In genomic region chr17:48153711-48154642, GRCh38 we compare ENCODE assay signal across 8 cellular contexts. TPM values are rescaled to one million over a fixed set of nuclear protein-coding genes. Genes with fewer than 3 reads are reported as not detected.
DNase-seq lines count a peak whose midpoint lies in the region; ATAC-seq and TF ChIP-seq lines count a peak whose summit lies in the region.

No MANE protein-coding gene starts in this region.

- TF ChIP-seq CTCF in BE2C (IDR thresholded peaks at IDR 0.05; ENCODE audit: low read depth, low read length) (peak; percentile 71), colonic mucosa (IDR thresholded peaks at IDR 0.05) (peak; percentile 44), osteoblast (IDR thresholded peaks at IDR 0.05; ENCODE audit: extremely low read depth, low read depth, low read length) (peak; percentile 72)

- ATAC-seq in HG02970 (IDR thresholded peaks at IDR 0.05; ENCODE audit: low FRiP score, unreplicated experiment): no peak
- no peak for ATAC-seq in GM21576 (IDR thresholded peaks at IDR 0.05; ENCODE audit: unreplicated experiment)
- no peak for ATAC-seq in GM18520 (IDR thresholded peaks at IDR 0.05; ENCODE audit: unreplicated experiment)

- H3K4me2 ChIP-seq in osteoblast (ENCODE audit: insufficient read depth, low read length): no peak overlapping the region

- intact Hi-C loops in colonic mucosa (cut with DNase I): loop anchor here (10.0 kb wide), 1 partner anchor 221 kb away; no protein-coding TSS in a partner anchor

- H3K27me3 ChIP-seq in BE2C: peaks cover 71% of the 10 kb centered on the region
- no peaks in the 10 kb centered on the region for H3K27me3 ChIP-seq in H7 (ENCODE audit: control insufficient read depth, insufficient read depth, low read length)
- no peaks in the 10 kb centered on the region for H3K27me3 ChIP-seq in colonic mucosa
- H3K27me3 ChIP-seq in osteoblast (ENCODE audit: insufficient read depth, low read length): peaks cover 63% of the 10 kb centered on the region

- H3K4me1 ChIP-seq in BE2C (no peaks in the 10 kb centered on the region), colonic mucosa (no peaks in the 10 kb centered on the region), osteoblast (ENCODE audit: insufficient read depth, low read length) (no peaks in the 10 kb centered on the region)

- no peak overlapping the region for H3K4me3 ChIP-seq in BE2C (ENCODE audit: low read depth, low read length)
- H3K4me3 ChIP-seq in H7 (ENCODE audit: insufficient read depth, low read depth, low read length): no peak overlapping the region
- H3K4me3 ChIP-seq in colonic mucosa: no peak overlapping the region
- H3K4me3 ChIP-seq in osteoblast (ENCODE audit: insufficient read depth, low read length): no peak overlapping the region

- peak; percentile 58 for DNase-seq in BE2C
- peak; percentile 66 for DNase-seq in H7
- peak; percentile 31 for DNase-seq in NCI-H82 treated with DMSO at 0.1 percent for 48 hours (lab: John Stamatoyannopoulos, UW; ENCODE audit: unreplicated experiment)
- DNase-seq in colonic mucosa: peak; percentile 74
- peak; percentile 65 for DNase-seq in osteoblast (ENCODE audit: insufficient read length, low spot score, missing footprints)

- peak overlapping the region; percentile 51 for H3K27ac ChIP-seq in colonic mucosa
- no peak overlapping the region for H3K27ac ChIP-seq in osteoblast (ENCODE audit: low read depth, low read length)

- no peak overlapping the region for H2AFZ ChIP-seq in osteoblast (ENCODE audit: low read length)

- no peaks in the 10 kb centered on the region for H4K20me1 ChIP-seq in osteoblast (ENCODE audit: insufficient read depth, low read length)

- H3K36me3 ChIP-seq in BE2C (no peaks in the 10 kb centered on the region), H7 (replicated peaks; ENCODE audit: control insufficient read depth, insufficient read depth, low read length) (no peaks in the 10 kb centered on the region), colonic mucosa (no peaks in the 10 kb centered on the region), osteoblast (ENCODE audit: insufficient read depth, low read length) (no peaks in the 10 kb centered on the region)

- no peaks in the 10 kb centered on the region for H3K79me2 ChIP-seq in osteoblast (ENCODE audit: insufficient read depth, low read length)

- H3K9me3 ChIP-seq in BE2C (no peaks in the 10 kb centered on the region), colonic mucosa (no peaks in the 10 kb centered on the region), osteoblast (ENCODE audit: low read depth, low read length) (no peaks in the 10 kb centered on the region)

- H3K9ac ChIP-seq in colonic mucosa (ENCODE audit: low read depth in 2 of 2, low read length in 2 of 2): peak overlapping the region in 1 of 2 donors; percentile 36

RNA-seq across cellular contexts. Expression of gene SNX11, which starts 46.4 kb away (rescaled TPM):
- polyA plus RNA-seq in BE2C (2012; ENCODE audit: insufficient read depth, insufficient read length, low read depth): 15.1 TPM
- total RNA-seq in H7 (2014; rRNA removed; shearing (Covaris generic)): 16.0 and 17.4 TPM in 2 replicates
- total RNA-seq in colonic mucosa: 10 to 100 TPM; 18.7 to 24.4 TPM
- 13.6 and 20.6 TPM in 2 replicates for total RNA-seq in osteoblast

RNA-seq across cellular contexts. Expression of gene CBX1, which starts 52.7 kb away (rescaled TPM):
- 67.8 TPM for polyA plus RNA-seq in BE2C (2012; ENCODE audit: insufficient read depth, insufficient read length, low read depth)
- 126 and 153 TPM in 2 replicates for total RNA-seq in H7 (2014; rRNA removed; shearing (Covaris generic))
- total RNA-seq in colonic mucosa (10 to 100 TPM; 32.3 to 53.0 TPM), osteoblast (29.5 and 30.0 TPM in 2 replicates)
